12 cellular contexts compared by ENCODE assay signal in the genomic region with DNA sequence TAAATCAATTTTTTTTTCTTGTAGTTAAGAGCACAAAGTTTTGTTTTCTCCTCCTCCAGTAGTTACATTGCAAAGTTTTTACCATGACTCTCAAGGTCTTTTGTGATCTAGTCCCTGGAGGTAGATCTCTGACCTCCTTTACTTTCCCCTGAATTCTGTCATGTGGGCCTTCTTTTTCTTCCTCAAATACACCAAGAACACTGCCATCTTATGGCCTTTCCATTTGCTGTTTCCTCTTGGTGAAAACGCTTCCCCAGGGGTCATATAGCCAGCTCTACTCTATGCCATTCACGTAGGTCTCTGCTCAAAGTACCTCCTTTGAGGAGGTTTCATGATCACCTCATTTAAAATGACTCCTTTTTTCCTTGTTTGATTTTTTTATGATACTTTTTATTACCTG. TPM values are rescaled to one million over a fixed set of nuclear protein-coding genes. Genes with fewer than 3 reads are reported as not detected.
A peak's percentile ranks its signal among the peaks of the same experiment; 100 is the strongest.
DNase-seq lines count a peak whose midpoint lies in the region; TF ChIP-seq lines count a peak whose summit lies in the region.
"Had no signal": no experiment of that assay in that cellular context is flagged by ENCODE, and none has a peak within 500 bp of the region (broad histone marks: within the 10 kb centered on the region; RNA-seq: fewer than 3 reads in every experiment).

No MANE protein-coding gene starts in this region.

- POLR2A ChIA-PET in AG04450 (lab: Yijun Ruan, JAX), result no interaction called here
- POLR2A ChIA-PET in CD4-positive, alpha-beta memory T cell (lab: Charles Lee; ENCODE audit: partially characterized antibody), result no interaction called here

- H3K27me3 Mint-ChIP-seq in CD4-positive, alpha-beta memory T cell, result peaks cover 0 to 2% of the 10 kb centered on the region in 2 donors
- H3K27me3 Mint-ChIP-seq: activated CD4-positive, alpha-beta memory T cell treated with anti-CD3 and anti-CD28 coated beads for 36 hours had no signal

- CTCF ChIA-PET in AG04450 (lab: Charles Lee), result interaction anchor here (0.6 to 1.3 kb wide), 3 partner anchors 251 to 278 kb away, joined by 3 read pairs; no protein-coding TSS in a partner anchor
- CTCF ChIA-PET in CD4-positive, alpha-beta memory T cell (lab: Charles Lee; ENCODE audit: partially characterized antibody), result interaction anchor here (8.0 kb wide), 1 partner anchor 45 kb away, joined by 73 read pairs; no protein-coding TSS in a partner anchor

- no peak for DNase-seq in AG04450 (ENCODE audit: low read depth, low spot score)
- no peak for DNase-seq in CD4-positive, alpha-beta memory T cell
- peak; percentile 30 for DNase-seq in RKO (ENCODE audit: low spot score)
- no peak for DNase-seq in epithelial cell of proximal tubule (ENCODE audit: low read depth)
- DNase-seq in NCI-H748 (lab: John Stamatoyannopoulos, UW; ENCODE audit: unreplicated experiment), result no peak
- no peak for DNase-seq in AG20443 (ENCODE audit: low spot score)
- no peak for DNase-seq in germinal center (ENCODE audit: low spot score)
- DNase-seq in NCI-H345 treated with DMSO at 0.1 percent for 48 hours (lab: John Stamatoyannopoulos, UW; ENCODE audit: unreplicated experiment), result no peak
- DNase-seq: activated CD4-positive, alpha-beta memory T cell treated with anti-CD3 and anti-CD28 coated beads for 36 hours; central memory CD4-positive, alpha-beta T cell; head of caudate nucleus; midbrain had no signal

- H3K9me3 ChIP-seq in AG04450 (ENCODE audit: control insufficient read depth, insufficient read depth, low read length), result no peaks in the 10 kb centered on the region; the same call in 1 of the 2 replicates
- H3K9me3 ChIP-seq in CD4-positive, alpha-beta memory T cell (ENCODE audit: control insufficient read depth in 1 of 2, low read length in 2 of 2), result no peaks in the 10 kb centered on the region

- TF ChIP-seq CTCF in AG04450 (IDR thresholded peaks at IDR 0.05; ENCODE audit: low read depth, low read length) (peak; percentile 28; the same call in 1 of the 2 replicates), epithelial cell of proximal tubule (conservative IDR thresholded peaks at IDR 0.05; ENCODE audit: low read depth, low read length) (peak; percentile 36)

- no peak overlapping the region for H3K4me3 ChIP-seq in AG04450 (ENCODE audit: low read depth, low read length)
- H3K4me3 ChIP-seq in CD4-positive, alpha-beta memory T cell (ENCODE audit: low read length in 2 of 2), result no peak overlapping the region
- no peak overlapping the region for H3K4me3 ChIP-seq in epithelial cell of proximal tubule (ENCODE audit: low read depth, low read length)

- H3K4me1 Mint-ChIP-seq in CD4-positive, alpha-beta memory T cell, result peaks cover 26 to 40% (median 33%) of the 10 kb centered on the region in 4 donors

- H3K36me3 Mint-ChIP-seq in CD4-positive, alpha-beta memory T cell, result peaks cover 33 to 56% of the 10 kb centered on the region in 2 donors

- peak overlapping the region in 6 of 7 donors; percentile 53 to 98 (median 78) for H3K27ac Mint-ChIP-seq in CD4-positive, alpha-beta memory T cell
- H3K27ac Mint-ChIP-seq: activated CD4-positive, alpha-beta memory T cell treated with anti-CD3 and anti-CD28 coated beads for 36 hours had no signal

- no peak overlapping the region for H3K27ac ChIP-seq in AG04450 (ENCODE audit: low read depth, low read length)
- H3K27ac ChIP-seq in CD4-positive, alpha-beta memory T cell (ENCODE audit: low read depth, low read length), result no peak overlapping the region

- peaks cover 40% of the 10 kb centered on the region for H3K36me3 ChIP-seq in CD4-positive, alpha-beta memory T cell (ENCODE audit: insufficient read depth, low read length)

- H3K4me1 ChIP-seq in CD4-positive, alpha-beta memory T cell (ENCODE audit: insufficient read depth, low read length), result peaks cover 20% of the 10 kb centered on the region

- peak overlapping the region in 5 of 8 donors; percentile 5 to 62 (median 57) for H3K4me3 Mint-ChIP-seq in CD4-positive, alpha-beta memory T cell
- H3K4me3 Mint-ChIP-seq: activated CD4-positive, alpha-beta memory T cell treated with anti-CD3 and anti-CD28 coated beads for 36 hours had no signal

- intact Hi-C loops in CD4-positive, alpha-beta memory T cell (cut with micrococcal nuclease), result loop anchor here (5.0 kb wide), 1 partner anchor 859 kb away; a partner anchor contains a TSS

- H3K27me3 ChIP-seq in AG04450 (ENCODE audit: control insufficient read depth, insufficient read depth, low read length), result no peaks in the 10 kb centered on the region
- H3K27me3 ChIP-seq in CD4-positive, alpha-beta memory T cell (ENCODE audit: insufficient read depth, low read length), result no peaks in the 10 kb centered on the region

- H3K9me3 Mint-ChIP-seq in CD4-positive, alpha-beta memory T cell, result peaks cover 0 to 9% (median 0%) of the 10 kb centered on the region in 8 donors
- H3K9me3 Mint-ChIP-seq: activated CD4-positive, alpha-beta memory T cell treated with anti-CD3 and anti-CD28 coated beads for 36 hours had no signal

RNA-seq across cellular contexts. Expression of a gene that starts 2.7 kb away (rescaled TPM):
- polyA plus RNA-seq in AG04450 (2011; rRNA removed), result 8.2 and 12.3 TPM in 2 replicates
- polyA minus RNA-seq in AG04450 (2011; rRNA and poly(A)+ RNA removed), result 7.4 and 13.5 TPM in 2 replicates
- total RNA-seq in CD4-positive, alpha-beta memory T cell, result 10 to 100 TPM; 22.2 to 26.0 TPM
- 10 to 100 TPM; 10.1 to 13.9 TPM for polyA plus RNA-seq in CD4-positive, alpha-beta memory T cell
- total RNA-seq in epithelial cell of proximal tubule, result 24.5 and 31.6 TPM in 2 replicates

RNA-seq across cellular contexts. Expression of a gene that starts 19.2 kb away (rescaled TPM):
- polyA plus RNA-seq in AG04450 (2011; rRNA removed), result 2.3 and 2.7 TPM in 2 replicates
- 4.0 and 5.8 TPM in 2 replicates for polyA minus RNA-seq in AG04450 (2011; rRNA and poly(A)+ RNA removed)
- total RNA-seq in CD4-positive, alpha-beta memory T cell, result 1 to 10 TPM; 2.2 to 2.4 TPM
- polyA plus RNA-seq in CD4-positive, alpha-beta memory T cell, result under 1 TPM; 0.16 to 0.24 TPM
- 0.07 and 0.58 TPM in 2 replicates for total RNA-seq in epithelial cell of proximal tubule
